ENCODE assay signal across 21 cellular contexts in genomic region chr4:45347056-45347455, GRCh38.
"Had no signal": no experiment of that assay in that cellular context is flagged by ENCODE, and none has a peak within 500 bp of the region (broad histone marks: within the 10 kb centered on the region; RNA-seq: fewer than 3 reads in every experiment).

No MANE protein-coding gene starts in this region.

- H3K9ac ChIP-seq: parathyroid adenoma had no signal

- H3K4me3 ChIP-seq: colonic mucosa, lower lobe of right lung, right lobe of liver, smooth muscle cell, upper lobe of right lung had no signal

- H3K79me2 ChIP-seq: parathyroid adenoma had no signal

- H3K36me3 ChIP-seq: brain microvascular endothelial cell, colonic mucosa, lower lobe of right lung, right lobe of liver, upper lobe of right lung had no signal

- ATAC-seq: activated CD4-positive, CD25-positive, alpha-beta regulatory T cell treated with anti-CD3 and anti-CD28 coated beads, Interleukin-2, amount 50 U/mL, for 24 hours; activated CD8-positive, alpha-beta T cell treated with anti-CD3 and anti-CD28 coated beads, Interleukin-2, amount 10 ng/mL, durations not matched to agents 7 days and 5 days; activated naive CD8-positive, alpha-beta T cell treated with anti-CD3 and anti-CD28 coated beads, Interleukin-2, amount 50 U/mL, for 24 hours; lower lobe of right lung; natural killer cell; right lobe of liver; stimulated activated memory B cell treated with anti-CD40 and anti-IgM and Interleukin-4, amounts not matched to agents 10 μg/mL and 1 μg/mL and 100 μg/mL, for 72 hours; upper lobe of right lung had no signal

- H3K27ac ChIP-seq: brain microvascular endothelial cell, colonic mucosa, epithelial cell of prostate, lower lobe of right lung, parathyroid adenoma, right lobe of liver, upper lobe of right lung had no signal

- DNase-seq: activated CD4-positive, alpha-beta T cell treated with anti-CD3 and anti-CD28 coated beads, Interleukin-2, amount 10 ng/mL, durations not matched to agents 7 days and 5 days; activated CD8-positive, alpha-beta T cell treated with anti-CD3 and anti-CD28 coated beads, Interleukin-2, amount 10 ng/mL, durations not matched to agents 7 days and 5 days; activated naive CD4-positive, alpha-beta T cell treated with anti-CD3 and anti-CD28 coated beads, Interleukin-2, amount 10 ng/mL, durations not matched to agents 7 days and 5 days; activated naive CD8-positive, alpha-beta T cell treated with anti-CD3 and anti-CD28 coated beads, Interleukin-2, amount 50 U/mL, for 24 hours; activated T-cell treated with anti-CD3 and anti-CD28 coated beads, Interleukin-2, amount 50 U/mL, for 24 hours; aorta; brain microvascular endothelial cell; central memory CD4-positive, alpha-beta T cell; colonic mucosa; endodermal cell; foreskin melanocyte; lower lobe of right lung; natural killer cell; right lobe of liver; stimulated activated CD4-positive, alpha-beta T cell treated with anti-CD3 and anti-CD28 coated beads, Interleukin-4, amount 100 ng/mL, for 4 hours; upper lobe of right lung had no signal

- H3K9me3 ChIP-seq: colonic mucosa, lower lobe of right lung, right lobe of liver, upper lobe of right lung had no signal

- H3K27me3 ChIP-seq: brain microvascular endothelial cell, colonic mucosa, right lobe of liver, upper lobe of right lung had no signal

- H3K4me1 ChIP-seq: colonic mucosa, lower lobe of right lung, parathyroid adenoma, right lobe of liver, upper lobe of right lung had no signal

- H3K4me2 ChIP-seq: smooth muscle cell had no signal

- H2AFZ ChIP-seq: parathyroid adenoma had no signal
